13 cellular contexts compared by ENCODE assay signal in genomic region chr4:150591284-150591874, GRCh38. TPM values are rescaled to one million over a fixed set of nuclear protein-coding genes. Genes with fewer than 3 reads are reported as not detected.
DNase-seq lines count a peak whose midpoint lies in the region; ATAC-seq and TF ChIP-seq lines count a peak whose summit lies in the region.
"Had no signal": no experiment of that assay in that cellular context is flagged by ENCODE, and none has a peak within 500 bp of the region (broad histone marks: within the 10 kb centered on the region; RNA-seq: fewer than 3 reads in every experiment).

No MANE protein-coding gene starts in this region.

- ATAC-seq in GM23338, result peak; percentile 99
- no peak for ATAC-seq in foreskin keratinocyte
- ATAC-seq in GM19328 (IDR thresholded peaks at IDR 0.05; ENCODE audit: unreplicated experiment), result no peak
- ATAC-seq in lower lobe of right lung, result no peak

- H3K9me2 ChIP-seq in GM23338 (ENCODE audit: insufficient read depth), result no peaks in the 10 kb centered on the region

- DNase-seq in GM23338 (ENCODE audit: low spot score), result peak; percentile 78
- DNase-seq in NCI-H1694 treated with DMSO at 0.1 percent for 48 hours (lab: John Stamatoyannopoulos, UW), result peak; percentile 30
- no peak for DNase-seq in colonic mucosa
- no peak for DNase-seq in neural crest cell (ENCODE audit: low read depth, low spot score)
- DNase-seq in NCI-H1436 treated with DMSO at 0.1 percent for 48 hours (lab: John Stamatoyannopoulos, UW), result no peak
- DNase-seq in foreskin keratinocyte, result no peak
- no peak for DNase-seq in lower lobe of right lung
- DNase-seq: activated CD4-positive, alpha-beta memory T cell treated with anti-CD3 and anti-CD28 coated beads for 36 hours; activated naive CD4-positive, alpha-beta T cell treated with anti-CD3 and anti-CD28 coated beads, Interleukin-2, amount 50 U/mL, for 16 hours; Karpas-422; posterior cingulate gyrus; stimulated activated naive CD4-positive, alpha-beta T cell treated with Interleukin-2 at 50 U/mL for 16 hours had no signal

- H3K4me3 Mint-ChIP-seq in GM23338 (peak overlapping the region; percentile 61), neural crest cell (no peak overlapping the region)
- H3K4me3 Mint-ChIP-seq: activated CD4-positive, alpha-beta memory T cell treated with anti-CD3 and anti-CD28 coated beads for 36 hours had no signal

- H4K20me1 ChIP-seq in GM23338 (replicated peaks; ENCODE audit: insufficient read depth), result no peaks in the 10 kb centered on the region

- H3K9ac ChIP-seq in colonic mucosa (ENCODE audit: low read depth in 2 of 2, low read length in 2 of 2), result no peak overlapping the region

- H3K9me3 ChIP-seq in colonic mucosa (no peaks in the 10 kb centered on the region), lower lobe of right lung (no peaks in the 10 kb centered on the region)

- H3K9me3 Mint-ChIP-seq in GM23338 (no peaks in the 10 kb centered on the region), neural crest cell (no peaks in the 10 kb centered on the region)
- H3K9me3 Mint-ChIP-seq: activated CD4-positive, alpha-beta memory T cell treated with anti-CD3 and anti-CD28 coated beads for 36 hours had no signal

- peak overlapping the region; percentile 70 for H3K4me2 ChIP-seq in GM23338

- H3K4me1 ChIP-seq in GM23338 (ENCODE audit: insufficient read depth) (peaks cover 23% of the 10 kb centered on the region), colonic mucosa (no peaks in the 10 kb centered on the region), foreskin keratinocyte (no peaks in the 10 kb centered on the region), lower lobe of right lung (no peaks in the 10 kb centered on the region)

- intact Hi-C loops in colonic mucosa (cut with DNase I), result no loop called here
- intact Hi-C loops in lower lobe of right lung (cut with DNase I), result no loop called here

- H3K27me3 ChIP-seq in GM23338 (ENCODE audit: insufficient read depth) (peaks cover 6% of the 10 kb centered on the region; the same call in 1 of the 2 replicates), colonic mucosa (no peaks in the 10 kb centered on the region), foreskin keratinocyte (no peaks in the 10 kb centered on the region), lower lobe of right lung (ENCODE audit: low read depth) (no peaks in the 10 kb centered on the region)

- H3K36me3 Mint-ChIP-seq in GM23338 (ENCODE audit: low read depth), result 0 out of 3 replicates have a peak, but pooled peaks cover 5% of the 10 kb centered on the region
- no peaks in the 10 kb centered on the region for H3K36me3 Mint-ChIP-seq in neural crest cell (ENCODE audit: low read depth)

- H3K27ac ChIP-seq in GM23338 (ENCODE audit: low read depth) (peak overlapping the region; percentile 39; the same call in 1 of the 2 replicates), colonic mucosa (peak overlapping the region; percentile 14), foreskin keratinocyte (no peak overlapping the region), lower lobe of right lung (no peak overlapping the region)

- H3K27ac Mint-ChIP-seq in GM23338, result peak overlapping the region; percentile 33; the same call in 1 of the 2 replicates
- H3K27ac Mint-ChIP-seq in neural crest cell (ENCODE audit: unreplicated experiment), result peak overlapping the region; percentile 81
- H3K27ac Mint-ChIP-seq: activated CD4-positive, alpha-beta memory T cell treated with anti-CD3 and anti-CD28 coated beads for 36 hours had no signal

- H3K36me3 ChIP-seq in GM23338 (ENCODE audit: insufficient read depth) (no peaks in the 10 kb centered on the region), colonic mucosa (no peaks in the 10 kb centered on the region), lower lobe of right lung (peaks cover 15% of the 10 kb centered on the region)

- TF ChIP-seq CTCF in GM23338 (conservative IDR thresholded peaks at IDR 0.05; ENCODE audit: low read depth in 2 of 2) (no peak), colonic mucosa (IDR thresholded peaks at IDR 0.05) (no peak), neural crest cell (conservative IDR thresholded peaks at IDR 0.05) (no peak), foreskin keratinocyte (conservative IDR thresholded peaks at IDR 0.05) (no peak), lower lobe of right lung (IDR thresholded peaks at IDR 0.05) (no peak)

- H3K4me1 Mint-ChIP-seq in GM23338 (peaks cover 19% of the 10 kb centered on the region), neural crest cell (peaks cover 8% of the 10 kb centered on the region)

- H3K79me2 ChIP-seq in GM23338 (replicated peaks; ENCODE audit: insufficient read depth), result no peaks in the 10 kb centered on the region

- H3K27me3 Mint-ChIP-seq in GM23338 (ENCODE audit: insufficient read depth, low read depth, poor library complexity) (peaks cover 7% of the 10 kb centered on the region), neural crest cell (ENCODE audit: low read depth) (peaks cover 18% of the 10 kb centered on the region)
- H3K27me3 Mint-ChIP-seq: activated CD4-positive, alpha-beta memory T cell treated with anti-CD3 and anti-CD28 coated beads for 36 hours had no signal

- H2AFZ ChIP-seq in GM23338, result no peak overlapping the region

- H3K4me3 ChIP-seq in GM23338 (peak overlapping the region; percentile 39), colonic mucosa (no peak overlapping the region), lower lobe of right lung (no peak overlapping the region)

- no peaks in the 10 kb centered on the region for H3F3A ChIP-seq in GM23338 (replicated peaks; ENCODE audit: low read depth)

TF ChIP-seq in GM23338, 12 proteins besides CTCF, POLR2A, EP300 and RAD21 (continues in another document):
- TF ChIP-seq REST (IDR thresholded peaks at IDR 0.05; ENCODE audit: unreplicated experiment), result no peak

RNA-seq across cellular contexts. Expression of gene MAB21L2, which starts 9.4 kb away (rescaled TPM):
- not detected in 2 replicates for total RNA-seq in GM23338 (2014; rRNA removed; shearing (Covaris generic))
- polyA plus RNA-seq in GM23338 (2016; fragmentation: Nextera tagmentation; extraction: Ambion mirVana), result 0.39 and 0.42 TPM in 2 replicates
- total RNA-seq in colonic mucosa, result 10 to 100 TPM in 1 of 2 donors, 1 to 10 TPM in 1; 2.0 to 27.5 TPM
- 3.3 and 3.5 TPM in 2 replicates for total RNA-seq in neural crest cell
- total RNA-seq in foreskin keratinocyte, result not detected in 2 replicates
- not detected in 2 replicates for polyA plus RNA-seq in foreskin keratinocyte
- not detected for total RNA-seq in lower lobe of right lung
- total RNA-seq: activated CD4-positive, alpha-beta memory T cell treated with anti-CD3 and anti-CD28 coated beads for 36 hours had no signal

Comparison
In these comparisons a context has a peak if more than half of its experiments do, and no peak if none do; other contexts are left out.
1. DNase-seq: peak in GM23338 (single experiment) and NCI-H1694 treated with DMSO at 0.1 percent for 48 hours (single experiment); none in colonic mucosa (single experiment), neural crest cell (single experiment), NCI-H1436 treated with DMSO at 0.1 percent for 48 hours (single experiment), foreskin keratinocyte (0 of 2) and lower lobe of right lung (single experiment).
2. H3K27ac ChIP-seq: peak in GM23338 (single experiment) and colonic mucosa (single experiment); none in foreskin keratinocyte (single experiment) and lower lobe of right lung (single experiment).